Comparison of ENCODE assay signal across 12 cellular contexts in genomic region chr2:81650048-81650971, GRCh38.
DNase-seq lines count a peak whose midpoint lies in the region; ATAC-seq and TF ChIP-seq lines count a peak whose summit lies in the region.
"Had no signal": no experiment of that assay in that cellular context is flagged by ENCODE, and none has a peak within 500 bp of the region (broad histone marks: within the 10 kb centered on the region; RNA-seq: fewer than 3 reads in every experiment).

No MANE protein-coding gene starts in this region.

- H2AFZ ChIP-seq in GM23338 (no peak overlapping the region), OCI-LY7 (ENCODE audit: low read length) (no peak overlapping the region)

- no peaks in the 10 kb centered on the region for H3K9me3 Mint-ChIP-seq in GM23338
- peaks cover 17% of the 10 kb centered on the region for H3K9me3 Mint-ChIP-seq in activated CD8-positive, alpha-beta T cell treated with anti-CD3 and anti-CD28 coated beads for 36 hours

- DNase-seq in A673 (ENCODE audit: low spot score) (no peak), GM23338 (ENCODE audit: low spot score) (peak; percentile 42), OCI-LY7 (ENCODE audit: low spot score) (no peak), epithelial cell of proximal tubule (ENCODE audit: low read depth) (peak; percentile 15), prostate gland (ENCODE audit: low spot score) (no peak)
- no peak for DNase-seq in activated CD8-positive, alpha-beta T cell treated with anti-CD3 and anti-CD28 coated beads for 36 hours
- DNase-seq: ovary, SIG-M5 had no signal

- intact Hi-C loops in A673 (cut with micrococcal nuclease; ENCODE audit: unreplicated experiment), result no loop called here
- intact Hi-C loops in OCI-LY7 (cut with micrococcal nuclease; ENCODE audit: unreplicated experiment), result no loop called here
- intact Hi-C loops in prostate gland (cut with DNase I), result no loop called here
- intact Hi-C loops in activated CD8-positive, alpha-beta T cell treated with anti-CD3 and anti-CD28 coated beads for 36 hours (cut with micrococcal nuclease), result no loop called here

- H3K9me3 ChIP-seq in A673 (ENCODE audit: low read depth, low read length, poor library complexity, severe bottlenecking), result peaks cover 39% of the 10 kb centered on the region
- no peaks in the 10 kb centered on the region for H3K9me3 ChIP-seq in OCI-LY7 (ENCODE audit: low read length)
- H3K9me3 ChIP-seq in prostate gland, result no peaks in the 10 kb centered on the region
- H3K9me3 ChIP-seq: vagina had no signal

- H3K9me2 ChIP-seq in GM23338 (ENCODE audit: insufficient read depth), result no peaks in the 10 kb centered on the region
- no peaks in the 10 kb centered on the region for H3K9me2 ChIP-seq in OCI-LY7 (ENCODE audit: insufficient read depth, low read length)

- 0 out of 2 replicates have a peak, but pooled peaks have one; percentile 13 for TF ChIP-seq CTCF in A673 (conservative IDR thresholded peaks at IDR 0.05; ENCODE audit: low read depth, low read length)
- peak; percentile 58 to 59 for TF ChIP-seq CTCF in GM23338 (conservative IDR thresholded peaks at IDR 0.05; ENCODE audit: low read depth in 2 of 2)
- TF ChIP-seq CTCF in OCI-LY7 (conservative IDR thresholded peaks at IDR 0.05; ENCODE audit: low read length), result peak; percentile 65
- peak; percentile 39 for TF ChIP-seq CTCF in epithelial cell of proximal tubule (conservative IDR thresholded peaks at IDR 0.05; ENCODE audit: low read depth, low read length)
- TF ChIP-seq CTCF in prostate gland (IDR thresholded peaks at IDR 0.05), result no peak
- TF ChIP-seq CTCF in activated CD8-positive, alpha-beta T cell treated with anti-CD3 and anti-CD28 coated beads for 36 hours (IDR thresholded peaks at IDR 0.05), result no peak

- no peaks in the 10 kb centered on the region for H3K27me3 ChIP-seq in A673 (replicated peaks; ENCODE audit: insufficient read depth, low read depth, low read length, poor library complexity)
- no peaks in the 10 kb centered on the region for H3K27me3 ChIP-seq in GM23338 (ENCODE audit: insufficient read depth)
- H3K27me3 ChIP-seq in prostate gland (replicated peaks; ENCODE audit: insufficient read depth), result no peaks in the 10 kb centered on the region
- H3K27me3 ChIP-seq: ovary, vagina had no signal

- no peak overlapping the region for H3K4me3 Mint-ChIP-seq in GM23338
- no peak overlapping the region for H3K4me3 Mint-ChIP-seq in activated CD8-positive, alpha-beta T cell treated with anti-CD3 and anti-CD28 coated beads for 36 hours

- H3K4me1 ChIP-seq in A673 (ENCODE audit: insufficient read depth, low read length, poor library complexity, severe bottlenecking), result no peaks in the 10 kb centered on the region
- H3K4me1 ChIP-seq in GM23338 (ENCODE audit: insufficient read depth), result peaks cover 21% of the 10 kb centered on the region; the same call in 1 of the 2 replicates
- H3K4me1 ChIP-seq in OCI-LY7 (ENCODE audit: insufficient read depth, low read length, poor library complexity, severe bottlenecking), result no peaks in the 10 kb centered on the region
- H3K4me1 ChIP-seq in prostate gland (replicated peaks), result no peaks in the 10 kb centered on the region
- H3K4me1 ChIP-seq: vagina had no signal

- 83% methylated on average over 6 of the region's 6 CpGs for WGBS in prostate gland

- H3K27ac ChIP-seq in A673 (ENCODE audit: low read depth, low read length, poor library complexity, severe bottlenecking) (no peak overlapping the region), GM23338 (ENCODE audit: low read depth) (no peak overlapping the region), OCI-LY7 (ENCODE audit: low read depth, low read length, poor library complexity, severe bottlenecking) (no peak overlapping the region), prostate gland (no peak overlapping the region)
- H3K27ac ChIP-seq: ovary, vagina had no signal

- no peaks in the 10 kb centered on the region for H4K20me1 ChIP-seq in GM23338 (replicated peaks; ENCODE audit: insufficient read depth)
- no peaks in the 10 kb centered on the region for H4K20me1 ChIP-seq in OCI-LY7 (ENCODE audit: insufficient read depth, low read length)

- BruUV-seq in A673 (replicated peaks; lab: Mats Ljungman, UMichigan) (no TSS peak), OCI-LY7 (replicated peaks; lab: Mats Ljungman, UMichigan) (no TSS peak)

- no peak for TF ChIP-seq POLR2A in prostate gland (IDR thresholded peaks at IDR 0.05)

- peaks cover 35% of the 10 kb centered on the region for H3K4me1 Mint-ChIP-seq in GM23338
- no peaks in the 10 kb centered on the region for H3K4me1 Mint-ChIP-seq in activated CD8-positive, alpha-beta T cell treated with anti-CD3 and anti-CD28 coated beads for 36 hours (ENCODE audit: low read depth)

- no peak overlapping the region for H3K4me2 ChIP-seq in GM23338
- H3K4me2 ChIP-seq in OCI-LY7 (ENCODE audit: low read length), result no peak overlapping the region

- no peak for ATAC-seq in GM23338
- ATAC-seq in HG03457 (IDR thresholded peaks at IDR 0.05; ENCODE audit: unreplicated experiment), result no peak
- ATAC-seq in GM21423 (IDR thresholded peaks at IDR 0.05; ENCODE audit: unreplicated experiment), result no peak
- ATAC-seq in activated CD8-positive, alpha-beta T cell treated with anti-CD3 and anti-CD28 coated beads for 36 hours, result no peak
- ATAC-seq: K562 had no signal

- no peaks in the 10 kb centered on the region for H3K27me3 Mint-ChIP-seq in GM23338 (ENCODE audit: insufficient read depth, low read depth, poor library complexity)
- no peaks in the 10 kb centered on the region for H3K27me3 Mint-ChIP-seq in activated CD8-positive, alpha-beta T cell treated with anti-CD3 and anti-CD28 coated beads for 36 hours

- peaks cover 6% of the 10 kb centered on the region; the same call in 1 of the 3 replicates for H3K36me3 Mint-ChIP-seq in GM23338 (ENCODE audit: low read depth)
- H3K36me3 Mint-ChIP-seq in activated CD8-positive, alpha-beta T cell treated with anti-CD3 and anti-CD28 coated beads for 36 hours (ENCODE audit: low read depth), result no peaks in the 10 kb centered on the region

- H3F3A ChIP-seq in GM23338 (replicated peaks; ENCODE audit: low read depth), result no peaks in the 10 kb centered on the region

- H3K27ac Mint-ChIP-seq in GM23338, result no peak overlapping the region
- no peak overlapping the region for H3K27ac Mint-ChIP-seq in activated CD8-positive, alpha-beta T cell treated with anti-CD3 and anti-CD28 coated beads for 36 hours

- H3K36me3 ChIP-seq in A673 (ENCODE audit: insufficient read depth, low read length, poor library complexity, severe bottlenecking), result no peaks in the 10 kb centered on the region
- H3K36me3 ChIP-seq in GM23338 (ENCODE audit: insufficient read depth), result no peaks in the 10 kb centered on the region
- H3K36me3 ChIP-seq in OCI-LY7 (ENCODE audit: insufficient read depth, low read length), result no peaks in the 10 kb centered on the region
- H3K36me3 ChIP-seq in prostate gland, result no peaks in the 10 kb centered on the region
- H3K36me3 ChIP-seq: ovary, vagina had no signal

- no peaks in the 10 kb centered on the region for H3K79me2 ChIP-seq in GM23338 (replicated peaks; ENCODE audit: insufficient read depth)
- no peaks in the 10 kb centered on the region for H3K79me2 ChIP-seq in OCI-LY7 (ENCODE audit: insufficient read depth, low read depth, low read length)

- CTCF ChIA-PET in A673 (lab: Charles Lee) (no interaction called here), OCI-LY7 (lab: Charles Lee; ENCODE audit: unreplicated experiment) (no interaction called here)
- CTCF ChIA-PET in activated CD8-positive, alpha-beta T cell treated with anti-CD3 and anti-CD28 coated beads for 36 hours (lab: Charles Lee), result no interaction called here

- H3K4me3 ChIP-seq in A673 (ENCODE audit: low read depth, low read length, poor library complexity, severe bottlenecking) (no peak overlapping the region), GM23338 (no peak overlapping the region), OCI-LY7 (ENCODE audit: low read depth, low read length, poor library complexity, severe bottlenecking) (no peak overlapping the region), epithelial cell of proximal tubule (ENCODE audit: low read depth, low read length) (no peak overlapping the region), prostate gland (no peak overlapping the region)
- H3K4me3 ChIP-seq: K562, ovary, vagina had no signal

- POLR2A ChIA-PET in A673 (lab: Charles Lee; ENCODE audit: low non-redundant PET) (no interaction called here), OCI-LY7 (lab: Charles Lee) (no interaction called here)
- POLR2A ChIA-PET in activated CD8-positive, alpha-beta T cell treated with anti-CD3 and anti-CD28 coated beads for 36 hours (lab: Charles Lee), result no interaction called here

TF ChIP-seq in GM23338, 12 proteins besides CTCF, POLR2A, EP300 and RAD21 (continues in another document):
- TF ChIP-seq, protein P1, sequence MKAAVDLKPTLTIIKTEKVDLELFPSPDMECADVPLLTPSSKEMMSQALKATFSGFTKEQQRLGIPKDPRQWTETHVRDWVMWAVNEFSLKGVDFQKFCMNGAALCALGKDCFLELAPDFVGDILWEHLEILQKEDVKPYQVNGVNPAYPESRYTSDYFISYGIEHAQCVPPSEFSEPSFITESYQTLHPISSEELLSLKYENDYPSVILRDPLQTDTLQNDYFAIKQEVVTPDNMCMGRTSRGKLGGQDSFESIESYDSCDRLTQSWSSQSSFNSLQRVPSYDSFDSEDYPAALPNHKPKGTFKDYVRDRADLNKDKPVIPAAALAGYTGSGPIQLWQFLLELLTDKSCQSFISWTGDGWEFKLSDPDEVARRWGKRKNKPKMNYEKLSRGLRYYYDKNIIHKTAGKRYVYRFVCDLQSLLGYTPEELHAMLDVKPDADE (IDR thresholded peaks at IDR 0.05), result no peak
- TF ChIP-seq ZNF114 (CRISPR knock-in tag; IDR thresholded peaks at IDR 0.05) (no peak), ZNF331 (CRISPR knock-in tag; IDR thresholded peaks at IDR 0.05; ENCODE audit: low read depth) (no peak)

Comparison
In these comparisons a context has a peak if more than half of its experiments do, and no peak if none do; other contexts are left out.
1. DNase-seq: peak in GM23338 (single experiment) and epithelial cell of proximal tubule (single experiment); none in A673 (single experiment), OCI-LY7 (single experiment), prostate gland (single experiment) and activated CD8-positive, alpha-beta T cell treated with anti-CD3 and anti-CD28 coated beads for 36 hours (single experiment).
2. CTCF ChIP-seq: peak in A673 (single experiment), GM23338 (2 of 2), OCI-LY7 (single experiment) and epithelial cell of proximal tubule (single experiment); none in prostate gland (0 of 4) and activated CD8-positive, alpha-beta T cell treated with anti-CD3 and anti-CD28 coated beads for 36 hours (single experiment).